In genomic region chr1:153562026-153562425, GRCh38 we compare ENCODE assay signal across 12 cellular contexts. TPM values are rescaled to one million over a fixed set of nuclear protein-coding genes. Genes with fewer than 3 reads are reported as not detected.
DNase-seq lines count a peak whose midpoint lies in the region; ATAC-seq, FAIRE-seq and TF ChIP-seq lines count a peak whose summit lies in the region.
"Not testable (repeated sequence)": the region's sequence is repeated elsewhere in the genome, so short reads cannot be mapped to it uniquely, and the experiment has no call there.
"Had no signal": no experiment of that assay in that cellular context is flagged by ENCODE, and none has a peak within 500 bp of the region (broad histone marks: within the 10 kb centered on the region; RNA-seq: fewer than 3 reads in every experiment).

No MANE protein-coding gene starts in this region.

- H3K4me1 ChIP-seq in A549 (peaks cover 42% of the 10 kb centered on the region), trophoblast cell (ENCODE audit: control insufficient read depth in 1 of 2, insufficient read depth in 2 of 2, low read length in 2 of 2) (peaks cover 32 to 38% of the 10 kb centered on the region in 2 experiments)
- H3K4me1 ChIP-seq in keratinocyte (ENCODE audit: control insufficient read depth, extremely low read depth, insufficient read depth, low read length), result not testable (repeated sequence)

- H3K27ac ChIP-seq in A549, result peak overlapping the region; percentile 26 to 40; a peak in 4 of 6 replicates
- H3K27ac ChIP-seq in RWPE1, result peak overlapping the region; percentile 100
- H3K27ac ChIP-seq in keratinocyte (ENCODE audit: control insufficient read depth, insufficient read depth, low read length), result peak overlapping the region; percentile 100
- H3K27ac ChIP-seq in trophoblast cell (ENCODE audit: low read depth, low read length), result not testable (repeated sequence)

- FAIRE-seq in A549 (lab: Jason Lieb, UNC); keratinocyte (lab: Jason Lieb, UNC): not testable (repeated sequence)

- H4K12ac ChIP-seq in trophoblast cell (ENCODE audit: low read depth, low read length), result not testable (repeated sequence)

- not testable (repeated sequence) for H3K4me2 ChIP-seq in A549; trophoblast cell (ENCODE audit: low read length)
- H3K4me2 ChIP-seq in keratinocyte (ENCODE audit: control insufficient read depth, extremely low read depth, insufficient read depth, low read depth, low read length), result peak overlapping the region; percentile 97

- peak overlapping the region; percentile 92 for H3K27ac Mint-ChIP-seq in MCF 10A (ENCODE audit: low read depth, unreplicated experiment)
- peak overlapping the region; percentile 83 for H3K27ac Mint-ChIP-seq in stimulated activated effector memory CD8-positive, alpha-beta T cell treated with anti-CD3 and anti-CD28 coated beads, Interleukin-12 subunit alpha, Interleukin-12 subunit beta, amount 100 ng/mL, for 72 hours

- H3K36me3 ChIP-seq in keratinocyte (ENCODE audit: control insufficient read depth in 2 of 2, extremely low read depth in 1 of 2, insufficient read depth in 2 of 2, low read length in 2 of 2), result peaks cover 17 to 29% of the 10 kb centered on the region in 2 experiments
- H3K36me3 ChIP-seq in trophoblast cell (ENCODE audit: control insufficient read depth in 1 of 2, insufficient read depth in 2 of 2, low read length in 2 of 2), result not testable (repeated sequence)

- not testable (repeated sequence) for TF ChIP-seq RAD21 in A549 (conservative IDR thresholded peaks at IDR 0.05 in 1 of 2, IDR thresholded peaks at IDR 0.05 in 1 of 2)

- H3K23ac ChIP-seq in trophoblast cell (ENCODE audit: low read length), result not testable (repeated sequence)

- intact Hi-C loops in MCF 10A (cut with micrococcal nuclease), result not testable (repeated sequence)

- not testable (repeated sequence) for TF ChIP-seq EP300 in A549 (IDR thresholded peaks at IDR 0.05)

- WGBS in A549 (ENCODE audit: missing lambda C conversion rate), result 98% methylated on average over 3 of the region's 3 CpGs
- no CpG with 5 or more reads among the region's 3 CpGs for WGBS in trophoblast cell (ENCODE audit: extremely low coverage, insufficient coverage, insufficient read length)

- H3K9me1 ChIP-seq in keratinocyte (ENCODE audit: control insufficient read depth, extremely low read depth, insufficient read depth, low read length), result not testable (repeated sequence)

- peaks cover 71% of the 10 kb centered on the region for H3K36me3 Mint-ChIP-seq in MCF 10A (ENCODE audit: insufficient read depth, unreplicated experiment)
- H3K36me3 Mint-ChIP-seq in stimulated activated effector memory CD8-positive, alpha-beta T cell treated with anti-CD3 and anti-CD28 coated beads, Interleukin-12 subunit alpha, Interleukin-12 subunit beta, amount 100 ng/mL, for 72 hours, result not testable (repeated sequence)

- H3K14ac ChIP-seq in trophoblast cell (ENCODE audit: low read length), result not testable (repeated sequence)

- not testable (repeated sequence) for ATAC-seq in A549; stimulated activated effector memory CD8-positive, alpha-beta T cell treated with anti-CD3 and anti-CD28 coated beads, Interleukin-12 subunit alpha, Interleukin-12 subunit beta, amount 100 ng/mL, for 72 hours

- not testable (repeated sequence) for TF ChIP-seq POLR2A in A549 (IDR thresholded peaks at IDR 0.05; ENCODE audit: low read length)

- not testable (repeated sequence) for H2AFZ ChIP-seq in keratinocyte (ENCODE audit: control insufficient read depth, low read length); trophoblast cell (ENCODE audit: insufficient read depth, low read length, poor library complexity)

- H3K79me2 ChIP-seq in keratinocyte (ENCODE audit: control insufficient read depth, insufficient read depth, low read length) (peaks cover 21% of the 10 kb centered on the region), trophoblast cell (ENCODE audit: control insufficient read depth, insufficient read depth, low read length, poor library complexity) (peaks cover 10% of the 10 kb centered on the region)

- H3K27me3 ChIP-seq in keratinocyte (ENCODE audit: control insufficient read depth, extremely low read depth, insufficient read depth, low read length); trophoblast cell (ENCODE audit: insufficient read depth, low read length): not testable (repeated sequence)

- CTCF ChIA-PET in A549 (lab: Yijun Ruan, JAX), result interaction anchor here (0.6 to 8.3 kb wide), 9 partner anchors 10 to 385 kb away, joined by 3 to 141 read pairs (median 4); partner anchors contain the start of genes DENND4B, S100A13, S100A3 and S100A4
- CTCF ChIA-PET in RWPE1 (lab: Yijun Ruan, JAX), result interaction anchor here (0.7 to 1.9 kb wide), 5 partner anchors 9 to 51 kb away, joined by 4 to 7 read pairs (median 5); no protein-coding TSS in a partner anchor
- CTCF ChIA-PET in MCF 10A (lab: Yijun Ruan, JAX), result interaction anchor here (0.9 to 11.5 kb wide), 9 partner anchors 11 to 72 kb away, joined by 3 to 221 read pairs (median 6); partner anchors contain the start of genes CHTOP, S100A4, S100A5 and S100A6

- peak overlapping the region; percentile 21 for H4K91ac ChIP-seq in trophoblast cell (ENCODE audit: low read depth, low read length)

- not testable (repeated sequence) for H4K8ac ChIP-seq in trophoblast cell (ENCODE audit: low read depth, low read length)

- H2BK120ac ChIP-seq in trophoblast cell (ENCODE audit: insufficient read depth, low read length, poor library complexity), result not testable (repeated sequence)

- peaks cover 21% of the 10 kb centered on the region for H4K20me1 ChIP-seq in keratinocyte (ENCODE audit: control insufficient read depth, extremely low read depth, insufficient read depth, low read length)

- not testable (repeated sequence) for H3K9me3 Mint-ChIP-seq in MCF 10A (ENCODE audit: unreplicated experiment); stimulated activated effector memory CD8-positive, alpha-beta T cell treated with anti-CD3 and anti-CD28 coated beads, Interleukin-12 subunit alpha, Interleukin-12 subunit beta, amount 100 ng/mL, for 72 hours

- not testable (repeated sequence) for H2BK12ac ChIP-seq in trophoblast cell (ENCODE audit: low read length)

- POLR2A ChIA-PET in A549 (lab: Yijun Ruan, JAX), result interaction anchor here (0.6 to 1.6 kb wide), 2 partner anchors 16 to 26 kb away, joined by 4 to 5 read pairs; partner anchors contain the start of genes S100A4 and S100A6
- POLR2A ChIA-PET in RWPE1 (lab: Yijun Ruan, JAX; ENCODE audit: low non-redundant PET), result interaction anchor here (0.6 to 2.0 kb wide), 5 partner anchors 15 to 214 kb away, joined by 3 to 9 read pairs (median 5); partner anchors contain the start of genes PGLYRP4 and S100A6
- POLR2A ChIA-PET in MCF 10A (lab: Yijun Ruan, JAX), result interaction anchor here (0.5 to 24.9 kb wide), 9 partner anchors 10 to 406 kb away, joined by 3 to 2106 read pairs (median 8); partner anchors contain the start of genes CHTOP, CREB3L4, S100A14 and S100A16

- H3K9ac ChIP-seq in keratinocyte (ENCODE audit: control insufficient read depth, extremely low read depth, insufficient read depth, low read length), result peak overlapping the region; percentile 99
- not testable (repeated sequence) for H3K9ac ChIP-seq in trophoblast cell (ENCODE audit: low read length)

- peaks cover 33% of the 10 kb centered on the region for H3K79me1 ChIP-seq in trophoblast cell (ENCODE audit: low read length)

- H3K4me3 Mint-ChIP-seq in MCF 10A (ENCODE audit: unreplicated experiment), result peak overlapping the region; percentile 67
- H3K4me3 Mint-ChIP-seq in stimulated activated effector memory CD8-positive, alpha-beta T cell treated with anti-CD3 and anti-CD28 coated beads, Interleukin-12 subunit alpha, Interleukin-12 subunit beta, amount 100 ng/mL, for 72 hours, result not testable (repeated sequence)

- DNase-seq in A549 (ENCODE audit: low read depth in 1 of 2, low spot score in 1 of 2); RWPE1 (ENCODE audit: low spot score); MCF 10A (ENCODE audit: unreplicated experiment); keratinocyte (ENCODE audit: low read depth, low spot score); trophoblast cell; stimulated activated effector memory CD8-positive, alpha-beta T cell treated with anti-CD3 and anti-CD28 coated beads, Interleukin-12 subunit alpha, Interleukin-12 subunit beta, amount 100 ng/mL, for 72 hours (ENCODE audit: low spot score in 2 of 2): not testable (repeated sequence)
- DNase-seq in epithelial cell of esophagus (ENCODE audit: low read depth), result peak; percentile 69

- H3K4ac ChIP-seq in trophoblast cell (ENCODE audit: low read depth, low read length), result not testable (repeated sequence)

- dilution Hi-C loops in keratinocyte (cut with MboI; ENCODE audit: extremely low pct_ligation_motif_present, low sequenced_read_pairs), result not testable (repeated sequence)

- H3K4me1 Mint-ChIP-seq in MCF 10A (ENCODE audit: insufficient read depth, unreplicated experiment), result peaks cover 52% of the 10 kb centered on the region
- peaks cover 20% of the 10 kb centered on the region for H3K4me1 Mint-ChIP-seq in stimulated activated effector memory CD8-positive, alpha-beta T cell treated with anti-CD3 and anti-CD28 coated beads, Interleukin-12 subunit alpha, Interleukin-12 subunit beta, amount 100 ng/mL, for 72 hours

- H2AK5ac ChIP-seq in trophoblast cell (ENCODE audit: low read length), result not testable (repeated sequence)

- H3K27me3 Mint-ChIP-seq in MCF 10A (ENCODE audit: insufficient read depth, unreplicated experiment), result not testable (repeated sequence)

- not testable (repeated sequence) for H3K4me3 ChIP-seq in A549; trophoblast cell (ENCODE audit: low read depth, low read length)
- peak overlapping the region; percentile 96 for H3K4me3 ChIP-seq in epithelial cell of esophagus (ENCODE audit: low read length)
- H3K4me3 ChIP-seq in keratinocyte (ENCODE audit: control insufficient read depth in 2 of 3, extremely low read depth in 1 of 3, insufficient read depth in 2 of 3, low read depth in 1 of 3, low read length in 3 of 3), result peak overlapping the region; percentile 39 to 61 (median 57)

- not testable (repeated sequence) for TF ChIP-seq CTCF in A549 (IDR thresholded peaks at IDR 0.05); RWPE1 (conservative IDR thresholded peaks at IDR 0.05; ENCODE audit: low read depth); MCF 10A (IDR thresholded peaks at IDR 0.05; ENCODE audit: unreplicated experiment); epithelial cell of esophagus (IDR thresholded peaks at IDR 0.05; ENCODE audit: insufficient read depth, low read depth, low read length, missing control alignments); keratinocyte (optimal IDR thresholded peaks at IDR 0.05 in 1 of 3, IDR thresholded peaks at IDR 0.05 in 1 of 3, conservative IDR thresholded peaks at IDR 0.05 in 1 of 3; ENCODE audit: extremely low read depth in 1 of 3, insufficient read depth in 2 of 3, low read length in 3 of 3)

- H3K9me3 ChIP-seq in A549; keratinocyte (ENCODE audit: control insufficient read depth, low read depth, low read length); trophoblast cell (ENCODE audit: insufficient read depth, low read depth, low read length): not testable (repeated sequence)

- BruUV-seq in MCF 10A (replicated peaks; lab: Mats Ljungman, UMichigan), result not testable (repeated sequence)

- not testable (repeated sequence) for H3K18ac ChIP-seq in trophoblast cell (ENCODE audit: low read length)

- H2BK5ac ChIP-seq in trophoblast cell (ENCODE audit: low read depth, low read length, poor library complexity), result not testable (repeated sequence)

RNA-seq across cellular contexts. Expression of gene S100A2, which starts 3.6 kb away (rescaled TPM):
- 5.1 and 6.0 TPM in 2 replicates for polyA plus RNA-seq in A549 (2011; rRNA removed)
- 7.8 and 10.9 TPM in 2 replicates for polyA plus RNA-seq in A549 (2012; cell fraction: cytosol; rRNA removed)
- polyA plus RNA-seq in A549 (2012; cell fraction: nucleus; rRNA removed), result 5.6 and 8.3 TPM in 2 replicates
- 13.4 to 19.5 TPM (median 15.9 TPM) in 3 replicates for polyA plus RNA-seq in A549 (2017; fragmentation: RNase III; extraction: RNeasy Plus Mini Kit Qiagen cat#74134 plus additional on column Dnase treatment)
- polyA minus RNA-seq in A549 (2011; rRNA and poly(A)+ RNA removed), result 1.5 and 2.8 TPM in 2 replicates
- total RNA-seq in MCF 10A (2022), result 5,064 and 5,163 TPM in 2 replicates
- polyA plus RNA-seq in keratinocyte, result 10,013 to 12,757 TPM (median 12,412 TPM) in 3 replicates
- 458 TPM for polyA plus RNA-seq in keratinocyte (2011; ENCODE audit: low read depth)
- polyA plus RNA-seq in keratinocyte (2011; cell fraction: cytosol; rRNA removed), result 13,371 and 15,299 TPM in 2 replicates
- 5,726 and 5,807 TPM in 2 replicates for polyA plus RNA-seq in keratinocyte (2011; cell fraction: nucleus; rRNA removed)
- 4,632 and 22,100 TPM in 2 replicates for polyA plus RNA-seq in keratinocyte (2012; ENCODE audit: low replicate concordance)
- polyA minus RNA-seq in keratinocyte, result 1,263 to 3,266 TPM (median 2,756 TPM) in 3 replicates
- 8,282 TPM for polyA minus RNA-seq in keratinocyte (2011; cell fraction: cytosol; rRNA and poly(A)+ RNA removed)
- 436 and 624 TPM in 2 replicates for polyA minus RNA-seq in keratinocyte (2011; cell fraction: nucleus; rRNA and poly(A)+ RNA removed)
- 6.5 and 6.7 TPM in 2 replicates for polyA plus RNA-seq in trophoblast cell (2013)
- polyA plus RNA-seq: CD14-positive monocyte had no signal

RNA-seq across cellular contexts. Expression of gene S100A3, which starts 13.0 kb away (rescaled TPM):
- polyA plus RNA-seq in A549 (2011; rRNA removed), result 25.0 and 25.4 TPM in 2 replicates
- 73.2 and 85.8 TPM in 2 replicates for polyA plus RNA-seq in A549 (2012; cell fraction: cytosol; rRNA removed)
- 64.8 and 72.8 TPM in 2 replicates for polyA plus RNA-seq in A549 (2012; cell fraction: nucleus; rRNA removed)
- 71.1 to 88.9 TPM (median 74.0 TPM) in 3 replicates for polyA plus RNA-seq in A549 (2017; fragmentation: RNase III; extraction: RNeasy Plus Mini Kit Qiagen cat#74134 plus additional on column Dnase treatment)
- polyA minus RNA-seq in A549 (2011; rRNA and poly(A)+ RNA removed), result 16.9 and 18.6 TPM in 2 replicates
- total RNA-seq in MCF 10A (2022), result 85.7 and 90.0 TPM in 2 replicates
- polyA plus RNA-seq in keratinocyte, result 12.6 to 24.0 TPM (median 15.1 TPM) in 3 replicates
- polyA plus RNA-seq in keratinocyte (2011; ENCODE audit: low read depth), result 1.9 TPM
- 10.1 and 13.0 TPM in 2 replicates for polyA plus RNA-seq in keratinocyte (2011; cell fraction: cytosol; rRNA removed)
- polyA plus RNA-seq in keratinocyte (2011; cell fraction: nucleus; rRNA removed), result 47.3 and 67.5 TPM in 2 replicates
- 5.7 and 8.9 TPM in 2 replicates for polyA plus RNA-seq in keratinocyte (2012; ENCODE audit: low replicate concordance)
- polyA minus RNA-seq in keratinocyte, result 11.7 to 24.9 TPM (median 20.5 TPM) in 3 replicates
- 8.2 TPM for polyA minus RNA-seq in keratinocyte (2011; cell fraction: cytosol; rRNA and poly(A)+ RNA removed)
- 4.5 and 6.0 TPM in 2 replicates for polyA minus RNA-seq in keratinocyte (2011; cell fraction: nucleus; rRNA and poly(A)+ RNA removed)
- 29.8 and 31.8 TPM in 2 replicates for polyA plus RNA-seq in trophoblast cell (2013)
- total RNA-seq: CD4-positive, alpha-beta memory T cell had no signal
- polyA plus RNA-seq: CD4-positive, alpha-beta memory T cell had no signal

RNA-seq across cellular contexts. Expression of gene S100A4, which starts 16.4 kb away (rescaled TPM):
- polyA plus RNA-seq in A549 (2011; rRNA removed) (590 and 814 TPM in 2 replicates), A549 (2017; fragmentation: RNase III; extraction: RNeasy Plus Mini Kit Qiagen cat#74134 plus additional on column Dnase treatment) (2,180 to 3,189 TPM (median 2,584 TPM) in 3 replicates), keratinocyte (21.4 to 40.2 TPM (median 26.7 TPM) in 3 replicates)
- polyA plus RNA-seq in A549 (2012; cell fraction: cytosol; rRNA removed), result 813 and 885 TPM in 2 replicates
- 347 and 601 TPM in 2 replicates for polyA plus RNA-seq in A549 (2012; cell fraction: nucleus; rRNA removed)
- 170 and 175 TPM in 2 replicates for polyA minus RNA-seq in A549 (2011; rRNA and poly(A)+ RNA removed)
- 27.2 and 60.7 TPM in 2 replicates for total RNA-seq in MCF 10A (2022)
- 10.6 TPM for polyA plus RNA-seq in keratinocyte (2011; ENCODE audit: low read depth)
- 34.4 and 39.6 TPM in 2 replicates for polyA plus RNA-seq in keratinocyte (2011; cell fraction: cytosol; rRNA removed)
- polyA plus RNA-seq in keratinocyte (2011; cell fraction: nucleus; rRNA removed), result 24.4 and 25.2 TPM in 2 replicates
- 26.4 and 34.9 TPM in 2 replicates for polyA plus RNA-seq in keratinocyte (2012; ENCODE audit: low replicate concordance)
- polyA minus RNA-seq in keratinocyte, result 6.5 to 13.9 TPM (median 6.6 TPM) in 3 replicates
- polyA minus RNA-seq in keratinocyte (2011; cell fraction: cytosol; rRNA and poly(A)+ RNA removed), result 12.3 TPM
- 4.0 and 9.2 TPM in 2 replicates for polyA minus RNA-seq in keratinocyte (2011; cell fraction: nucleus; rRNA and poly(A)+ RNA removed)
- polyA plus RNA-seq in trophoblast cell (2013), result 154 and 165 TPM in 2 replicates

RNA-seq across cellular contexts. Expression of gene S100A5, which starts 21.3 kb away (rescaled TPM):
- polyA plus RNA-seq in A549 (2011; rRNA removed), result 0.48 and 0.68 TPM in 2 replicates
- polyA plus RNA-seq in A549 (2012; cell fraction: cytosol; rRNA removed), result 0.52 and 1.1 TPM in 2 replicates
- 0.92 and 1.3 TPM in 2 replicates for polyA plus RNA-seq in A549 (2012; cell fraction: nucleus; rRNA removed)
- polyA plus RNA-seq in A549 (2017; fragmentation: RNase III; extraction: RNeasy Plus Mini Kit Qiagen cat#74134 plus additional on column Dnase treatment), result 0.17 to 0.57 TPM (median 0.45 TPM) in 3 replicates
- not detected in 2 replicates for polyA minus RNA-seq in A549 (2011; rRNA and poly(A)+ RNA removed)
- total RNA-seq in MCF 10A (2022), result not detected in 2 replicates
- polyA plus RNA-seq in keratinocyte, result 0.20 to 0.76 TPM (median 0.24 TPM) in 3 replicates
- polyA plus RNA-seq in keratinocyte (2011; ENCODE audit: low read depth), result not detected
- 0.22 and 0.74 TPM in 2 replicates for polyA plus RNA-seq in keratinocyte (2011; cell fraction: cytosol; rRNA removed)
- not detected in 2 replicates for polyA plus RNA-seq in keratinocyte (2011; cell fraction: nucleus; rRNA removed)
- polyA plus RNA-seq in keratinocyte (2012; ENCODE audit: low replicate concordance), result 0.57 and 1.0 TPM in 2 replicates
- polyA minus RNA-seq in keratinocyte, result not detected in 3 replicates
- polyA minus RNA-seq in keratinocyte (2011; cell fraction: cytosol; rRNA and poly(A)+ RNA removed), result not detected
- polyA minus RNA-seq in keratinocyte (2011; cell fraction: nucleus; rRNA and poly(A)+ RNA removed), result not detected in 2 replicates
- polyA plus RNA-seq in trophoblast cell (2013), result 0.37 and 0.40 TPM in 2 replicates
- total RNA-seq: A673, GM23248, H4 had no signal

RNA-seq across cellular contexts. Expression of gene S100A6, which starts 26.2 kb away (rescaled TPM):
- polyA plus RNA-seq in A549 (2011; rRNA removed) (898 and 1,226 TPM in 2 replicates), A549 (2017; fragmentation: RNase III; extraction: RNeasy Plus Mini Kit Qiagen cat#74134 plus additional on column Dnase treatment) (2,810 to 4,567 TPM (median 3,552 TPM) in 3 replicates), keratinocyte (1,608 to 5,801 TPM (median 2,598 TPM) in 3 replicates)
- 1,879 and 1,929 TPM in 2 replicates for polyA plus RNA-seq in A549 (2012; cell fraction: cytosol; rRNA removed)
- 562 and 1,121 TPM in 2 replicates for polyA plus RNA-seq in A549 (2012; cell fraction: nucleus; rRNA removed)
- polyA minus RNA-seq in A549 (2011; rRNA and poly(A)+ RNA removed), result 472 and 476 TPM in 2 replicates
- total RNA-seq in MCF 10A (2022), result 2,571 and 2,904 TPM in 2 replicates
- 9,460 TPM for polyA plus RNA-seq in keratinocyte (2011; ENCODE audit: low read depth)
- 2,886 and 4,097 TPM in 2 replicates for polyA plus RNA-seq in keratinocyte (2011; cell fraction: cytosol; rRNA removed)
- 986 and 1,204 TPM in 2 replicates for polyA plus RNA-seq in keratinocyte (2011; cell fraction: nucleus; rRNA removed)
- 5,777 and 7,954 TPM in 2 replicates for polyA plus RNA-seq in keratinocyte (2012; ENCODE audit: low replicate concordance)
- polyA minus RNA-seq in keratinocyte, result 688 to 4,480 TPM (median 1,878 TPM) in 3 replicates
- 8,278 TPM for polyA minus RNA-seq in keratinocyte (2011; cell fraction: cytosol; rRNA and poly(A)+ RNA removed)
- 423 and 447 TPM in 2 replicates for polyA minus RNA-seq in keratinocyte (2011; cell fraction: nucleus; rRNA and poly(A)+ RNA removed)
- polyA plus RNA-seq in trophoblast cell (2013), result 120 and 129 TPM in 2 replicates

Comparison
In these comparisons a context has a peak if more than half of its experiments do, and no peak if none do; other contexts are left out.
1. RNA of gene S100A2, which starts 3.6 kb away (polyA plus RNA-seq): 458 to 22,100 TPM in keratinocyte; 5.1 to 19.5 TPM in A549; every median in the first group is over 10 times any median in the second.
2. RNA of gene S100A4, which starts 16.4 kb away (polyA plus RNA-seq): 347 to 3,189 TPM in A549; 10.6 to 40.2 TPM in keratinocyte; every median in the first group is over 4 times any median in the second.